ENCODE assay signal across 22 cellular contexts in the genomic region with DNA sequence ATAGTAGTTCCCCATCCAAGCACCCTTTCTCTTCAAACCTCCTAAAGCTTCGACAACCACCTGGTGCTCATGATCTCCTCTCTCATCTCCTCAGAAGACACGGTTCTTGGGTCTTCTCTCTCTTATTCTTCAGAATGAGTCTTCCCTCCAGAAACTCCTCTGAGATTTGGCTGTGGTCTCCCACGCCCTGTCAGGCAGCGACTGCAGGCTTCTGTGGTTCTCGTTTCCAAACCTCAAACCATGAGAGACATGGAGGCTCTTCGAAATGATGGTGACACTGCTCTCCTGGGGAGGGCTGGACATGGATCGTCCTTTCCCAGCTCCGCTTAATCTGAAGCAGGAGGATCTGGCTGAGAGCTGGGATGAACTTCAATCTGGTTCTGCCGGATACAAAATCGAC.
DNase-seq lines count a peak whose midpoint lies in the region; ATAC-seq and TF ChIP-seq lines count a peak whose summit lies in the region.
"Had no signal": no experiment of that assay in that cellular context is flagged by ENCODE, and none has a peak within 500 bp of the region (broad histone marks: within the 10 kb centered on the region; RNA-seq: fewer than 3 reads in every experiment).

No MANE protein-coding gene starts in this region.

- POLR2A ChIA-PET in activated CD4-positive, alpha-beta T cell treated with anti-CD3 and anti-CD28 coated beads for 36 hours (lab: Charles Lee), result no interaction called here

- H3K18ac ChIP-seq in mesenchymal stem cell (ENCODE audit: low read depth in 1 of 2, low read length in 2 of 2), result no peak overlapping the region

- peak; percentile 24 for DNase-seq in activated CD4-positive, alpha-beta T cell treated with anti-CD3 and anti-CD28 coated beads for 36 hours
- no peak for DNase-seq in activated CD4-positive, alpha-beta T cell treated with anti-CD3 and anti-CD28 coated beads, Interleukin-2, amount 50 U/mL, for 4 hours
- DNase-seq in activated naive CD8-positive, alpha-beta T cell treated with anti-CD3 and anti-CD28 coated beads, Interleukin-2, amount 50 U/mL, for 24 hours, result no peak
- no peak for DNase-seq in activated naive CD8-positive, alpha-beta T cell treated with anti-CD3 and anti-CD28 coated beads for 36 hours
- DNase-seq in lower lobe of right lung (peak; percentile 2), mesenchymal stem cell (no peak)
- no peak for DNase-seq in stimulated activated naive B cell treated with anti-CD40 and anti-IgM and Interleukin-4, amounts not matched to agents 10 μg/mL and 1 μg/mL and 100 μg/mL, for 72 hours
- DNase-seq: 8988T; CD8-positive, alpha-beta memory T cell; GDM1; H9; Kasumi-1; MM.1S; NCI-H1105 treated with DMSO at 0.1 percent for 48 hours; NCI-H1694 treated with DMSO at 0.1 percent for 48 hours; NCI-H2107; NCI-H2227 treated with DMSO at 0.1 percent for 48 hours; NCI-H524 treated with DMSO at 0.1 percent for 48 hours had no signal

- no peak for ATAC-seq in activated CD4-positive, alpha-beta T cell treated with anti-CD3 and anti-CD28 coated beads for 36 hours
- peak; percentile 66 for ATAC-seq in activated naive CD8-positive, alpha-beta T cell treated with anti-CD3 and anti-CD28 coated beads, Interleukin-2, amount 50 U/mL, for 24 hours
- ATAC-seq in lower lobe of right lung (no peak), gastroesophageal sphincter (no peak)
- ATAC-seq in stimulated activated naive B cell treated with anti-CD40 and anti-IgM and Interleukin-4, amounts not matched to agents 10 μg/mL and 1 μg/mL and 100 μg/mL, for 72 hours (replicated peaks), result peak; percentile 74 to 82
- ATAC-seq: GM12878 had no signal

- H3K9me3 ChIP-seq in lower lobe of right lung, result no peaks in the 10 kb centered on the region
- H3K9me3 ChIP-seq in mesenchymal stem cell (ENCODE audit: control insufficient read depth, low read length), result no peaks in the 10 kb centered on the region
- H3K9me3 ChIP-seq in gastroesophageal sphincter, result no peaks in the 10 kb centered on the region
- H3K9me3 ChIP-seq: Peyer's patch had no signal

- H3K4me1 Mint-ChIP-seq in activated CD4-positive, alpha-beta T cell treated with anti-CD3 and anti-CD28 coated beads for 36 hours, result no peaks in the 10 kb centered on the region
- H3K4me1 Mint-ChIP-seq in activated naive CD8-positive, alpha-beta T cell treated with anti-CD3 and anti-CD28 coated beads, Interleukin-2, amount 50 U/mL, for 24 hours, result peaks cover 5% of the 10 kb centered on the region
- H3K4me1 Mint-ChIP-seq in activated naive CD8-positive, alpha-beta T cell treated with anti-CD3 and anti-CD28 coated beads for 36 hours, result peaks cover 7% of the 10 kb centered on the region
- peaks cover 10% of the 10 kb centered on the region in 2 donors for H3K4me1 Mint-ChIP-seq in stimulated activated naive B cell treated with anti-CD40 and anti-IgM and Interleukin-4, amounts not matched to agents 10 μg/mL and 1 μg/mL and 100 μg/mL, for 72 hours
- H3K4me1 Mint-ChIP-seq: CD8-positive, alpha-beta memory T cell; IgD-negative memory B cell had no signal

- no peak overlapping the region for H3K4me3 ChIP-seq in lower lobe of right lung
- H3K4me3 ChIP-seq in mesenchymal stem cell (ENCODE audit: insufficient read depth in 1 of 2, low read depth in 1 of 2, low read length in 2 of 2), result no peak overlapping the region
- no peak overlapping the region for H3K4me3 ChIP-seq in gastroesophageal sphincter
- H3K4me3 ChIP-seq: GM12878, Peyer's patch had no signal

- WGBS in mesenchymal stem cell, result 97% methylated on average over 8 of the region's 10 CpGs
- WGBS in gastroesophageal sphincter (ENCODE audit: low coverage in 1 of 2), 2 donors, result 88 to 92% methylated on average over 7 to 8 of the region's 10 CpGs

- no peak for TF ChIP-seq EP300 in gastroesophageal sphincter (IDR thresholded peaks at IDR 0.05)

- TF ChIP-seq POLR2A in gastroesophageal sphincter (IDR thresholded peaks at IDR 0.05), result no peak

- H4K8ac ChIP-seq in mesenchymal stem cell (ENCODE audit: low read length), result no peak overlapping the region

- intact Hi-C loops in activated CD4-positive, alpha-beta T cell treated with anti-CD3 and anti-CD28 coated beads for 36 hours (cut with DNase I, micrococcal nuclease), result no loop called here
- intact Hi-C loops in lower lobe of right lung (cut with DNase I), result no loop called here

- no peak overlapping the region for H2BK12ac ChIP-seq in mesenchymal stem cell (ENCODE audit: low read length in 2 of 2)

- H3K27me3 Mint-ChIP-seq in activated CD4-positive, alpha-beta T cell treated with anti-CD3 and anti-CD28 coated beads for 36 hours, result peaks cover 30% of the 10 kb centered on the region
- peaks cover 43% of the 10 kb centered on the region for H3K27me3 Mint-ChIP-seq in activated naive CD8-positive, alpha-beta T cell treated with anti-CD3 and anti-CD28 coated beads, Interleukin-2, amount 50 U/mL, for 24 hours
- H3K27me3 Mint-ChIP-seq in activated naive CD8-positive, alpha-beta T cell treated with anti-CD3 and anti-CD28 coated beads for 36 hours, result peaks cover 40% of the 10 kb centered on the region
- H3K27me3 Mint-ChIP-seq in stimulated activated naive B cell treated with anti-CD40 and anti-IgM and Interleukin-4, amounts not matched to agents 10 μg/mL and 1 μg/mL and 100 μg/mL, for 72 hours, result peaks cover 25 to 48% of the 10 kb centered on the region in 2 donors

- H3K79me1 ChIP-seq in mesenchymal stem cell (replicated peaks; ENCODE audit: low read length, poor library complexity, severe bottlenecking), result no peaks in the 10 kb centered on the region

- H2AFZ ChIP-seq in mesenchymal stem cell (ENCODE audit: low read depth, low read length), result no peak overlapping the region

- no peak overlapping the region for H3K4me2 ChIP-seq in mesenchymal stem cell (ENCODE audit: low read length, poor library complexity, severe bottlenecking)

- H3K14ac ChIP-seq in mesenchymal stem cell (ENCODE audit: low read length in 2 of 2), result no peak overlapping the region

- H2BK5ac ChIP-seq in mesenchymal stem cell (ENCODE audit: low read depth, low read length, poor library complexity, severe bottlenecking), result no peak overlapping the region

- no peak overlapping the region for H2BK120ac ChIP-seq in mesenchymal stem cell (ENCODE audit: low read depth, low read length)

- no peak for TF ChIP-seq CTCF in lower lobe of right lung (IDR thresholded peaks at IDR 0.05)
- no peak for TF ChIP-seq CTCF in gastroesophageal sphincter (IDR thresholded peaks at IDR 0.05)

- H3K27ac ChIP-seq in lower lobe of right lung (no peak overlapping the region), mesenchymal stem cell (ENCODE audit: low read length, poor library complexity, severe bottlenecking) (no peak overlapping the region), gastroesophageal sphincter (no peak overlapping the region)
- H3K27ac ChIP-seq: Peyer's patch had no signal

- H3K4me3 Mint-ChIP-seq in activated CD4-positive, alpha-beta T cell treated with anti-CD3 and anti-CD28 coated beads for 36 hours, result no peak overlapping the region
- no peak overlapping the region for H3K4me3 Mint-ChIP-seq in activated naive CD8-positive, alpha-beta T cell treated with anti-CD3 and anti-CD28 coated beads, Interleukin-2, amount 50 U/mL, for 24 hours
- H3K4me3 Mint-ChIP-seq in activated naive CD8-positive, alpha-beta T cell treated with anti-CD3 and anti-CD28 coated beads for 36 hours, result no peak overlapping the region
- no peak overlapping the region for H3K4me3 Mint-ChIP-seq in stimulated activated naive B cell treated with anti-CD40 and anti-IgM and Interleukin-4, amounts not matched to agents 10 μg/mL and 1 μg/mL and 100 μg/mL, for 72 hours
- H3K4me3 Mint-ChIP-seq: CD8-positive, alpha-beta memory T cell; H9 had no signal

- no peaks in the 10 kb centered on the region for H3K9me3 Mint-ChIP-seq in activated CD4-positive, alpha-beta T cell treated with anti-CD3 and anti-CD28 coated beads for 36 hours (ENCODE audit: low read depth)
- no peaks in the 10 kb centered on the region for H3K9me3 Mint-ChIP-seq in activated naive CD8-positive, alpha-beta T cell treated with anti-CD3 and anti-CD28 coated beads, Interleukin-2, amount 50 U/mL, for 24 hours
- no peaks in the 10 kb centered on the region for H3K9me3 Mint-ChIP-seq in activated naive CD8-positive, alpha-beta T cell treated with anti-CD3 and anti-CD28 coated beads for 36 hours
- no peaks in the 10 kb centered on the region for H3K9me3 Mint-ChIP-seq in stimulated activated naive B cell treated with anti-CD40 and anti-IgM and Interleukin-4, amounts not matched to agents 10 μg/mL and 1 μg/mL and 100 μg/mL, for 72 hours
- H3K9me3 Mint-ChIP-seq: CD8-positive, alpha-beta memory T cell; H9; IgD-negative memory B cell had no signal

- no peak overlapping the region for H4K91ac ChIP-seq in mesenchymal stem cell (ENCODE audit: low read length)

- H3K9ac ChIP-seq in mesenchymal stem cell (ENCODE audit: low read length), result no peak overlapping the region

- CTCF ChIA-PET in activated CD4-positive, alpha-beta T cell treated with anti-CD3 and anti-CD28 coated beads for 36 hours (lab: Charles Lee), result interaction anchor here (1.5 kb wide), 2 partner anchors 10 to 11 kb away, joined by 4 to 7 read pairs; no protein-coding TSS in a partner anchor

- H3K4ac ChIP-seq in mesenchymal stem cell (ENCODE audit: low read depth in 1 of 2, low read length in 2 of 2), result no peak overlapping the region

- no peaks in the 10 kb centered on the region for H3K36me3 Mint-ChIP-seq in activated CD4-positive, alpha-beta T cell treated with anti-CD3 and anti-CD28 coated beads for 36 hours (ENCODE audit: low read depth)
- no peaks in the 10 kb centered on the region for H3K36me3 Mint-ChIP-seq in activated naive CD8-positive, alpha-beta T cell treated with anti-CD3 and anti-CD28 coated beads, Interleukin-2, amount 50 U/mL, for 24 hours (ENCODE audit: low read depth)
- no peaks in the 10 kb centered on the region for H3K36me3 Mint-ChIP-seq in activated naive CD8-positive, alpha-beta T cell treated with anti-CD3 and anti-CD28 coated beads for 36 hours
- no peaks in the 10 kb centered on the region for H3K36me3 Mint-ChIP-seq in stimulated activated naive B cell treated with anti-CD40 and anti-IgM and Interleukin-4, amounts not matched to agents 10 μg/mL and 1 μg/mL and 100 μg/mL, for 72 hours
- H3K36me3 Mint-ChIP-seq: CD8-positive, alpha-beta memory T cell; IgD-negative memory B cell had no signal

- H3K36me3 ChIP-seq in lower lobe of right lung, result no peaks in the 10 kb centered on the region
- H3K36me3 ChIP-seq in mesenchymal stem cell (ENCODE audit: control insufficient read depth in 1 of 2, insufficient read depth in 2 of 2, low read depth in 1 of 2, low read length in 2 of 2), result no peaks in the 10 kb centered on the region
- H3K36me3 ChIP-seq in gastroesophageal sphincter, result no peaks in the 10 kb centered on the region
- H3K36me3 ChIP-seq: Peyer's patch had no signal

- no peaks in the 10 kb centered on the region for H3K4me1 ChIP-seq in lower lobe of right lung
- no peaks in the 10 kb centered on the region for H3K4me1 ChIP-seq in mesenchymal stem cell (ENCODE audit: control insufficient read depth, insufficient read depth, low read depth, low read length)
- peaks cover 3 to 18% (median 3%) of the 10 kb centered on the region in 3 donors for H3K4me1 ChIP-seq in gastroesophageal sphincter
- H3K4me1 ChIP-seq: Peyer's patch had no signal

- H3K23ac ChIP-seq in mesenchymal stem cell (ENCODE audit: low read length in 2 of 2), result no peak overlapping the region

- H3K27me3 ChIP-seq in lower lobe of right lung (ENCODE audit: low read depth) (no peaks in the 10 kb centered on the region), mesenchymal stem cell (ENCODE audit: control insufficient read depth in 1 of 2, insufficient read depth in 1 of 2, low read length in 2 of 2) (peaks cover 0 to 12% of the 10 kb centered on the region in 2 experiments), gastroesophageal sphincter (no peaks in the 10 kb centered on the region)
- H3K27me3 ChIP-seq: Peyer's patch had no signal

- H3K27ac Mint-ChIP-seq in activated CD4-positive, alpha-beta T cell treated with anti-CD3 and anti-CD28 coated beads for 36 hours, result no peak overlapping the region
- H3K27ac Mint-ChIP-seq in activated naive CD8-positive, alpha-beta T cell treated with anti-CD3 and anti-CD28 coated beads, Interleukin-2, amount 50 U/mL, for 24 hours, result no peak overlapping the region
- no peak overlapping the region for H3K27ac Mint-ChIP-seq in activated naive CD8-positive, alpha-beta T cell treated with anti-CD3 and anti-CD28 coated beads for 36 hours
- peak overlapping the region; percentile 52 for H3K27ac Mint-ChIP-seq in stimulated activated naive B cell treated with anti-CD40 and anti-IgM and Interleukin-4, amounts not matched to agents 10 μg/mL and 1 μg/mL and 100 μg/mL, for 72 hours
- H3K27ac Mint-ChIP-seq: CD8-positive, alpha-beta memory T cell; H9; IgD-negative memory B cell had no signal

- H2BK15ac ChIP-seq in mesenchymal stem cell (ENCODE audit: low read depth, poor library complexity, severe bottlenecking), result no peak overlapping the region

- no peak overlapping the region for H2AK5ac ChIP-seq in mesenchymal stem cell (ENCODE audit: low read length, severe bottlenecking)

Comparison
In these comparisons a context has a peak if more than half of its experiments do, and no peak if none do; other contexts are left out.
1. DNase-seq: peak in activated CD4-positive, alpha-beta T cell treated with anti-CD3 and anti-CD28 coated beads for 36 hours (single experiment) and lower lobe of right lung (single experiment); none in activated CD4-positive, alpha-beta T cell treated with anti-CD3 and anti-CD28 coated beads, Interleukin-2, amount 50 U/mL, for 4 hours (0 of 2), activated naive CD8-positive, alpha-beta T cell treated with anti-CD3 and anti-CD28 coated beads, Interleukin-2, amount 50 U/mL, for 24 hours (single experiment), activated naive CD8-positive, alpha-beta T cell treated with anti-CD3 and anti-CD28 coated beads for 36 hours (single experiment), stimulated activated naive B cell treated with anti-CD40 and anti-IgM and Interleukin-4, amounts not matched to agents 10 μg/mL and 1 μg/mL and 100 μg/mL, for 72 hours (single experiment) and mesenchymal stem cell (single experiment).
2. ATAC-seq: peak in activated naive CD8-positive, alpha-beta T cell treated with anti-CD3 and anti-CD28 coated beads, Interleukin-2, amount 50 U/mL, for 24 hours (single experiment) and stimulated activated naive B cell treated with anti-CD40 and anti-IgM and Interleukin-4, amounts not matched to agents 10 μg/mL and 1 μg/mL and 100 μg/mL, for 72 hours (2 of 2); none in activated CD4-positive, alpha-beta T cell treated with anti-CD3 and anti-CD28 coated beads for 36 hours (single experiment), lower lobe of right lung (0 of 2) and gastroesophageal sphincter (single experiment).